1 cellular context compared by ENCODE assay signal in the genomic region with DNA sequence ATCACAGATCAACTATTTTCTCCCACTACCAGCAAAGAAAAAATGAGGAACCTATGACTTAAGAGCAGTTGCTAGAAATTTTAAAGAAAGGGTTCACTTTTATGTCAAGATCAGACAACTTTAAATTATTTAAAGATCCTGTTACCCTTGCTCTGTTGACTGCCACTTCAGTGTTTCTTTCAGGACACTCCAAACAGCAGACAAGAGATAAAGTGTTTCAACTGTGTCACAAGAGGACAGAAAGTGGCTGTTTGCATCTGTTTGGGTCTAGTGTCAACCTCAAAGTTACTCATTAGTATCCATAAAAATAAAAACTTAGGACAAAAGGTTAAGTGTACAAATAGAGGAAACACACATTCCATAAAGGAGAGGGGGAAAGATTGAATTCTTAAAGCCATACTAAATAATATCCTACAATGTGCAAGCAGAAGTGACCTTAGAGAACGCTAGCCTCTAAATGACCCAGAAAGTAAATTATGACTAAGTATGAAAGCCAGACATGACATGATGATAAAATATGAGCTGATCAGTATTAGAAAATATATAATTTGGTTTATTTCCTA.
TF ChIP-seq lines count a peak whose summit lies in the region.

No MANE protein-coding gene starts in this region.

TF ChIP-seq in A549, 52 proteins besides CTCF, POLR2A, EP300 and RAD21 (continued from another document):
- TF ChIP-seq, protein P1, sequence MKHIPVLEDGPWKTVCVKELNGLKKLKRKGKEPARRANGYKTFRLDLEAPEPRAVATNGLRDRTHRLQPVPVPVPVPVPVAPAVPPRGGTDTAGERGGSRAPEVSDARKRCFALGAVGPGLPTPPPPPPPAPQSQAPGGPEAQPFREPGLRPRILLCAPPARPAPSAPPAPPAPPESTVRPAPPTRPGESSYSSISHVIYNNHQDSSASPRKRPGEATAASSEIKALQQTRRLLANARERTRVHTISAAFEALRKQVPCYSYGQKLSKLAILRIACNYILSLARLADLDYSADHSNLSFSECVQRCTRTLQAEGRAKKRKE (CRISPR knock-in tag; IDR thresholded peaks at IDR 0.05; ENCODE audit: low read depth), result no peak
- no peak for TF ChIP-seq CHD2 (IDR thresholded peaks at IDR 0.05; ENCODE audit: low read length, partially characterized antibody)
- TF ChIP-seq HOXB5 (CRISPR knock-in tag; IDR thresholded peaks at IDR 0.05), result no peak
- TF ChIP-seq ZNF302 (CRISPR knock-in tag; IDR thresholded peaks at IDR 0.05), result no peak
- no peak for TF ChIP-seq CBX8 (IDR thresholded peaks at IDR 0.05)
- no peak for TF ChIP-seq FOXS1 (CRISPR knock-in tag; IDR thresholded peaks at IDR 0.05)
- TF ChIP-seq, protein P2, sequence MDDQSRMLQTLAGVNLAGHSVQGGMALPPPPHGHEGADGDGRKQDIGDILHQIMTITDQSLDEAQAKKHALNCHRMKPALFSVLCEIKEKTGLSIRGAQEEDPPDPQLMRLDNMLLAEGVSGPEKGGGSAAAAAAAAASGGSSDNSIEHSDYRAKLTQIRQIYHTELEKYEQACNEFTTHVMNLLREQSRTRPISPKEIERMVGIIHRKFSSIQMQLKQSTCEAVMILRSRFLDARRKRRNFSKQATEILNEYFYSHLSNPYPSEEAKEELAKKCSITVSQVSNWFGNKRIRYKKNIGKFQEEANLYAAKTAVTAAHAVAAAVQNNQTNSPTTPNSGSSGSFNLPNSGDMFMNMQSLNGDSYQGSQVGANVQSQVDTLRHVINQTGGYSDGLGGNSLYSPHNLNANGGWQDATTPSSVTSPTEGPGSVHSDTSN (IDR thresholded peaks at IDR 0.05), result no peak
- no peak for TF ChIP-seq RCOR1 (IDR thresholded peaks at IDR 0.05; ENCODE audit: low read depth, low read length)
- TF ChIP-seq, protein P3, sequence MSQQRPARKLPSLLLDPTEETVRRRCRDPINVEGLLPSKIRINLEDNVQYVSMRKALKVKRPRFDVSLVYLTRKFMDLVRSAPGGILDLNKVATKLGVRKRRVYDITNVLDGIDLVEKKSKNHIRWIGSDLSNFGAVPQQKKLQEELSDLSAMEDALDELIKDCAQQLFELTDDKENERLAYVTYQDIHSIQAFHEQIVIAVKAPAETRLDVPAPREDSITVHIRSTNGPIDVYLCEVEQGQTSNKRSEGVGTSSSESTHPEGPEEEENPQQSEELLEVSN (IDR thresholded peaks at IDR 0.05; ENCODE audit: borderline replicate concordance, low read depth), result no peak
- TF ChIP-seq, protein P4, sequence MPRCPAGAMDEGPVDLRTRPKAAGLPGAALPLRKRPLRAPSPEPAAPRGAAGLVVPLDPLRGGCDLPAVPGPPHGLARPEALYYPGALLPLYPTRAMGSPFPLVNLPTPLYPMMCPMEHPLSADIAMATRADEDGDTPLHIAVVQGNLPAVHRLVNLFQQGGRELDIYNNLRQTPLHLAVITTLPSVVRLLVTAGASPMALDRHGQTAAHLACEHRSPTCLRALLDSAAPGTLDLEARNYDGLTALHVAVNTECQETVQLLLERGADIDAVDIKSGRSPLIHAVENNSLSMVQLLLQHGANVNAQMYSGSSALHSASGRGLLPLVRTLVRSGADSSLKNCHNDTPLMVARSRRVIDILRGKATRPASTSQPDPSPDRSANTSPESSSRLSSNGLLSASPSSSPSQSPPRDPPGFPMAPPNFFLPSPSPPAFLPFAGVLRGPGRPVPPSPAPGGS (IDR thresholded peaks at IDR 0.05), result no peak
